ENCODE assay signal across 1 cellular context in the genomic region with DNA sequence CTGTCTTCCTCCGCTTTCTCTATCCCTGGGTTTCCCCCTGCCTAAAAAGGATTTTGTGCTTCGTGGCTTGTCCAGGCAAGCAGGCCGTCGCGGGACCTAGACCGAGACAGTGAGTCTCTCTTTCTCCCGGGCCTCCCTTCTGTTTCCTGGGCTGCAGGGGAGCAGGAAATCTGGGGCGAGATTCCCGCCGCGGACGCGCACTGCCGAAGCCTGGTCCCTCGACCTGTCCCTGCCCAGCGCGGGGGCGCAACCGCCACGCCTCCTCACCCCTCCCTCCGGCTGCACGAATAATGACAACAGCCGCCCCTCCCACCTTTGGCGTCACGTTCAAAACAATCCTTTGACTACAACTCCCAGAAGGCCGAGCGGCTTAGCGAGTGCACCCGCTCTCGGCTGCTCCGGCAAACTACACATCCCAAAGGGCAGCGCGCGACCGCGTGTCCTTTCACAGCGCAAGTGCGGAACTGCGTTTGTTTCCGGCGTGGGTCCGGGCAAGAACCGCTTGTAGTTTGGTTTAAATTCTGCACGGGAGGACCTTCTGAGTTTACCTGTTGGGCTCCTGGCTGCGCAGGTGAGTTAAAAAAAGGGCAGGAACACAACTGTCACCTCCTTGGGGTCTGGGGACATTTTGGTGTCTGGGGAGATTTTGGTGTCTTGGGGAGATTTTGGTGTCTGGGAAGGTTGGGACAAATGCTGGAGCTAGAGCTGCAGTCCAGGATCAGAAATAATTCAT.
A peak's percentile ranks its signal among the peaks of the same experiment; 100 is the strongest.
TF ChIP-seq lines count a peak whose summit lies in the region.

A gene (plus strand): TSS at position 473 of the 733 bp plus-strand sequence. CDS start 1,715 bp downstream, outside the sequence.

TF ChIP-seq in HepG2, 621 proteins besides CTCF, POLR2A, EP300 and RAD21 (continued from another document and continues in another):
- TF ChIP-seq, protein P1, sequence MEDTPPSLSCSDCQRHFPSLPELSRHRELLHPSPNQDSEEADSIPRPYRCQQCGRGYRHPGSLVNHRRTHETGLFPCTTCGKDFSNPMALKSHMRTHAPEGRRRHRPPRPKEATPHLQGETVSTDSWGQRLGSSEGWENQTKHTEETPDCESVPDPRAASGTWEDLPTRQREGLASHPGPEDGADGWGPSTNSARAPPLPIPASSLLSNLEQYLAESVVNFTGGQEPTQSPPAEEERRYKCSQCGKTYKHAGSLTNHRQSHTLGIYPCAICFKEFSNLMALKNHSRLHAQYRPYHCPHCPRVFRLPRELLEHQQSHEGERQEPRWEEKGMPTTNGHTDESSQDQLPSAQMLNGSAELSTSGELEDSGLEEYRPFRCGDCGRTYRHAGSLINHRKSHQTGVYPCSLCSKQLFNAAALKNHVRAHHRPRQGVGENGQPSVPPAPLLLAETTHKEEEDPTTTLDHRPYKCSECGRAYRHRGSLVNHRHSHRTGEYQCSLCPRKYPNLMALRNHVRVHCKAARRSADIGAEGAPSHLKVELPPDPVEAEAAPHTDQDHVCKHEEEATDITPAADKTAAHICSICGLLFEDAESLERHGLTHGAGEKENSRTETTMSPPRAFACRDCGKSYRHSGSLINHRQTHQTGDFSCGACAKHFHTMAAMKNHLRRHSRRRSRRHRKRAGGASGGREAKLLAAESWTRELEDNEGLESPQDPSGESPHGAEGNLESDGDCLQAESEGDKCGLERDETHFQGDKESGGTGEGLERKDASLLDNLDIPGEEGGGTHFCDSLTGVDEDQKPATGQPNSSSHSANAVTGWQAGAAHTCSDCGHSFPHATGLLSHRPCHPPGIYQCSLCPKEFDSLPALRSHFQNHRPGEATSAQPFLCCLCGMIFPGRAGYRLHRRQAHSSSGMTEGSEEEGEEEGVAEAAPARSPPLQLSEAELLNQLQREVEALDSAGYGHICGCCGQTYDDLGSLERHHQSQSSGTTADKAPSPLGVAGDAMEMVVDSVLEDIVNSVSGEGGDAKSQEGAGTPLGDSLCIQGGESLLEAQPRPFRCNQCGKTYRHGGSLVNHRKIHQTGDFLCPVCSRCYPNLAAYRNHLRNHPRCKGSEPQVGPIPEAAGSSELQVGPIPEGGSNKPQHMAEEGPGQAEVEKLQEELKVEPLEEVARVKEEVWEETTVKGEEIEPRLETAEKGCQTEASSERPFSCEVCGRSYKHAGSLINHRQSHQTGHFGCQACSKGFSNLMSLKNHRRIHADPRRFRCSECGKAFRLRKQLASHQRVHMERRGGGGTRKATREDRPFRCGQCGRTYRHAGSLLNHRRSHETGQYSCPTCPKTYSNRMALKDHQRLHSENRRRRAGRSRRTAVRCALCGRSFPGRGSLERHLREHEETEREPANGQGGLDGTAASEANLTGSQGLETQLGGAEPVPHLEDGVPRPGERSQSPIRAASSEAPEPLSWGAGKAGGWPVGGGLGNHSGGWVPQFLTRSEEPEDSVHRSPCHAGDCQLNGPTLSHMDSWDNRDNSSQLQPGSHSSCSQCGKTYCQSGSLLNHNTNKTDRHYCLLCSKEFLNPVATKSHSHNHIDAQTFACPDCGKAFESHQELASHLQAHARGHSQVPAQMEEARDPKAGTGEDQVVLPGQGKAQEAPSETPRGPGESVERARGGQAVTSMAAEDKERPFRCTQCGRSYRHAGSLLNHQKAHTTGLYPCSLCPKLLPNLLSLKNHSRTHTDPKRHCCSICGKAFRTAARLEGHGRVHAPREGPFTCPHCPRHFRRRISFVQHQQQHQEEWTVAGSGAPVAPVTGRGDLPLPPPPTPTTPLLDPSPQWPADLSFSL (CRISPR knock-in tag; IDR thresholded peaks at IDR 0.05), result no peak
- TF ChIP-seq, protein P2, sequence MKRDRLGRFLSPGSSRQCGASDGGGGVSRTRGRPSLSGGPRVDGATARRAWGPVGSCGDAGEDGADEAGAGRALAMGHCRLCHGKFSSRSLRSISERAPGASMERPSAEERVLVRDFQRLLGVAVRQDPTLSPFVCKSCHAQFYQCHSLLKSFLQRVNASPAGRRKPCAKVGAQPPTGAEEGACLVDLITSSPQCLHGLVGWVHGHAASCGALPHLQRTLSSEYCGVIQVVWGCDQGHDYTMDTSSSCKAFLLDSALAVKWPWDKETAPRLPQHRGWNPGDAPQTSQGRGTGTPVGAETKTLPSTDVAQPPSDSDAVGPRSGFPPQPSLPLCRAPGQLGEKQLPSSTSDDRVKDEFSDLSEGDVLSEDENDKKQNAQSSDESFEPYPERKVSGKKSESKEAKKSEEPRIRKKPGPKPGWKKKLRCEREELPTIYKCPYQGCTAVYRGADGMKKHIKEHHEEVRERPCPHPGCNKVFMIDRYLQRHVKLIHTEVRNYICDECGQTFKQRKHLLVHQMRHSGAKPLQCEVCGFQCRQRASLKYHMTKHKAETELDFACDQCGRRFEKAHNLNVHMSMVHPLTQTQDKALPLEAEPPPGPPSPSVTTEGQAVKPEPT (CRISPR knock-in tag; IDR thresholded peaks at IDR 0.05; ENCODE audit: low read depth), result no peak
- TF ChIP-seq PAF1 (CRISPR knock-in tag; IDR thresholded peaks at IDR 0.05) (no peak), SOX13 (IDR thresholded peaks at IDR 0.05) (peak; percentile 18; the same call in 1 of the 2 replicates), SOX13 (CRISPR knock-in tag; conservative IDR thresholded peaks at IDR 0.05 in 1 of 2, IDR thresholded peaks at IDR 0.05 in 1 of 2) (peak in 1 of 2 experiments; percentile 85; a peak in 2 of 4 replicates), BHLHE40 (IDR thresholded peaks at IDR 0.05; ENCODE audit: low read length) (peak; percentile 74), SAP130 (CRISPR knock-in tag; IDR thresholded peaks at IDR 0.05; ENCODE audit: low read depth) (peak; percentile 99), YEATS2 (CRISPR knock-in tag; IDR thresholded peaks at IDR 0.05; ENCODE audit: borderline replicate concordance) (peak; percentile 96), ELF1 (CRISPR knock-in tag; IDR thresholded peaks at IDR 0.05) (peak; percentile 98), ZSCAN29 (CRISPR knock-in tag; conservative IDR thresholded peaks at IDR 0.05) (peak; percentile 86; the same call in 1 of the 2 replicates), ZSCAN9 (CRISPR knock-in tag; IDR thresholded peaks at IDR 0.05; ENCODE audit: borderline replicate concordance) (no peak), MAZ (IDR thresholded peaks at IDR 0.05; ENCODE audit: borderline replicate concordance, low read depth, low read length) (peak; percentile 92), MAZ (CRISPR knock-in tag; IDR thresholded peaks at IDR 0.05; ENCODE audit: low read depth) (peak; percentile 93), HNRNPLL (IDR thresholded peaks at IDR 0.05; ENCODE audit: low read depth, low read length, poor library complexity, severe bottlenecking) (peak; percentile 53), ZNF572 (CRISPR knock-in tag; IDR thresholded peaks at IDR 0.05) (no peak; the same call in 1 of the 2 replicates), MIXL1 (CRISPR knock-in tag; IDR thresholded peaks at IDR 0.05) (peak; percentile 66), RBM22 (optimal IDR thresholded peaks at IDR 0.05; ENCODE audit: low read length) (no peak), ZSCAN31 (CRISPR knock-in tag; IDR thresholded peaks at IDR 0.05; ENCODE audit: low read depth) (peak; percentile 63; the same call in 1 of the 2 replicates), TARDBP (CRISPR knock-in tag; IDR thresholded peaks at IDR 0.05) (peak; percentile 87), ZNF709 (CRISPR knock-in tag; IDR thresholded peaks at IDR 0.05) (0 out of 2 replicates have a peak, but pooled peaks have one; percentile 75), TEAD3 (CRISPR knock-in tag; optimal IDR thresholded peaks at IDR 0.05; ENCODE audit: borderline replicate concordance) (peak; percentile 73), THAP11 (CRISPR knock-in tag; IDR thresholded peaks at IDR 0.05) (peak; percentile 99), SOX6 (IDR thresholded peaks at IDR 0.05) (no peak), SOX6 (CRISPR knock-in tag; IDR thresholded peaks at IDR 0.05) (peak; percentile 95), POGZ (CRISPR knock-in tag; IDR thresholded peaks at IDR 0.05) (peak; percentile 79), TCF7L2 (IDR thresholded peaks at IDR 0.05; ENCODE audit: low read depth, low read length) (no peak), ATF7 (IDR thresholded peaks at IDR 0.05) (no peak), ATF7 (CRISPR knock-in tag; IDR thresholded peaks at IDR 0.05) (peak; percentile 57; the same call in 1 of the 2 replicates), LCORL (IDR thresholded peaks at IDR 0.05) (no peak), LCORL (CRISPR knock-in tag; IDR thresholded peaks at IDR 0.05) (peak; percentile 77; the same call in 1 of the 2 replicates), ZNF292 (CRISPR knock-in tag; IDR thresholded peaks at IDR 0.05; ENCODE audit: borderline replicate concordance, low read depth) (peak; percentile 81; the same call in 1 of the 2 replicates), ZNF564 (CRISPR knock-in tag; IDR thresholded peaks at IDR 0.05) (peak; percentile 73), CREM (IDR thresholded peaks at IDR 0.05) (peak; percentile 99), CREM (CRISPR knock-in tag; IDR thresholded peaks at IDR 0.05) (0 out of 2 replicates have a peak, but pooled peaks have one; percentile 7), EEA1 (CRISPR knock-in tag; IDR thresholded peaks at IDR 0.05; ENCODE audit: borderline replicate concordance) (no peak; the same call in 1 of the 2 replicates), ZNF263 (CRISPR knock-in tag; IDR thresholded peaks at IDR 0.05) (peak; percentile 51; the same call in 1 of the 2 replicates), SUZ12 (IDR thresholded peaks at IDR 0.05; ENCODE audit: low read depth, low read length) (peak; percentile 91), EZH2 (conservative IDR thresholded peaks at IDR 0.05; ENCODE audit: low read depth, low read length) (no peak), ZNF644 (CRISPR knock-in tag; IDR thresholded peaks at IDR 0.05; ENCODE audit: low read depth) (no peak)
- TF ChIP-seq, protein P3, sequence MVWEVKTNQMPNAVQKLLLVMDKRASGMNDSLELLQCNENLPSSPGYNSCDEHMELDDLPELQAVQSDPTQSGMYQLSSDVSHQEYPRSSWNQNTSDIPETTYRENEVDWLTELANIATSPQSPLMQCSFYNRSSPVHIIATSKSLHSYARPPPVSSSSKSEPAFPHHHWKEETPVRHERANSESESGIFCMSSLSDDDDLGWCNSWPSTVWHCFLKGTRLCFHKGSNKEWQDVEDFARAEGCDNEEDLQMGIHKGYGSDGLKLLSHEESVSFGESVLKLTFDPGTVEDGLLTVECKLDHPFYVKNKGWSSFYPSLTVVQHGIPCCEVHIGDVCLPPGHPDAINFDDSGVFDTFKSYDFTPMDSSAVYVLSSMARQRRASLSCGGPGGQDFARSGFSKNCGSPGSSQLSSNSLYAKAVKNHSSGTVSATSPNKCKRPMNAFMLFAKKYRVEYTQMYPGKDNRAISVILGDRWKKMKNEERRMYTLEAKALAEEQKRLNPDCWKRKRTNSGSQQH (CRISPR knock-in tag; IDR thresholded peaks at IDR 0.05; ENCODE audit: low read depth), result peak; percentile 22; the same call in 1 of the 2 replicates
- TF ChIP-seq, protein P4, sequence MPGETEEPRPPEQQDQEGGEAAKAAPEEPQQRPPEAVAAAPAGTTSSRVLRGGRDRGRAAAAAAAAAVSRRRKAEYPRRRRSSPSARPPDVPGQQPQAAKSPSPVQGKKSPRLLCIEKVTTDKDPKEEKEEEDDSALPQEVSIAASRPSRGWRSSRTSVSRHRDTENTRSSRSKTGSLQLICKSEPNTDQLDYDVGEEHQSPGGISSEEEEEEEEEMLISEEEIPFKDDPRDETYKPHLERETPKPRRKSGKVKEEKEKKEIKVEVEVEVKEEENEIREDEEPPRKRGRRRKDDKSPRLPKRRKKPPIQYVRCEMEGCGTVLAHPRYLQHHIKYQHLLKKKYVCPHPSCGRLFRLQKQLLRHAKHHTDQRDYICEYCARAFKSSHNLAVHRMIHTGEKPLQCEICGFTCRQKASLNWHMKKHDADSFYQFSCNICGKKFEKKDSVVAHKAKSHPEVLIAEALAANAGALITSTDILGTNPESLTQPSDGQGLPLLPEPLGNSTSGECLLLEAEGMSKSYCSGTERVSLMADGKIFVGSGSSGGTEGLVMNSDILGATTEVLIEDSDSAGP (CRISPR knock-in tag; IDR thresholded peaks at IDR 0.05; ENCODE audit: borderline replicate concordance), result peak; percentile 89
- TF ChIP-seq, protein P5, sequence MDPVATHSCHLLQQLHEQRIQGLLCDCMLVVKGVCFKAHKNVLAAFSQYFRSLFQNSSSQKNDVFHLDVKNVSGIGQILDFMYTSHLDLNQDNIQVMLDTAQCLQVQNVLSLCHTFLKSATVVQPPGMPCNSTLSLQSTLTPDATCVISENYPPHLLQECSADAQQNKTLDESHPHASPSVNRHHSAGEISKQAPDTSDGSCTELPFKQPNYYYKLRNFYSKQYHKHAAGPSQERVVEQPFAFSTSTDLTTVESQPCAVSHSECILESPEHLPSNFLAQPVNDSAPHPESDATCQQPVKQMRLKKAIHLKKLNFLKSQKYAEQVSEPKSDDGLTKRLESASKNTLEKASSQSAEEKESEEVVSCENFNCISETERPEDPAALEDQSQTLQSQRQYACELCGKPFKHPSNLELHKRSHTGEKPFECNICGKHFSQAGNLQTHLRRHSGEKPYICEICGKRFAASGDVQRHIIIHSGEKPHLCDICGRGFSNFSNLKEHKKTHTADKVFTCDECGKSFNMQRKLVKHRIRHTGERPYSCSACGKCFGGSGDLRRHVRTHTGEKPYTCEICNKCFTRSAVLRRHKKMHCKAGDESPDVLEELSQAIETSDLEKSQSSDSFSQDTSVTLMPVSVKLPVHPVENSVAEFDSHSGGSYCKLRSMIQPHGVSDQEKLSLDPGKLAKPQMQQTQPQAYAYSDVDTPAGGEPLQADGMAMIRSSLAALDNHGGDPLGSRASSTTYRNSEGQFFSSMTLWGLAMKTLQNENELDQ (CRISPR knock-in tag; IDR thresholded peaks at IDR 0.05; ENCODE audit: borderline replicate concordance), result no peak
- TF ChIP-seq, protein P6, sequence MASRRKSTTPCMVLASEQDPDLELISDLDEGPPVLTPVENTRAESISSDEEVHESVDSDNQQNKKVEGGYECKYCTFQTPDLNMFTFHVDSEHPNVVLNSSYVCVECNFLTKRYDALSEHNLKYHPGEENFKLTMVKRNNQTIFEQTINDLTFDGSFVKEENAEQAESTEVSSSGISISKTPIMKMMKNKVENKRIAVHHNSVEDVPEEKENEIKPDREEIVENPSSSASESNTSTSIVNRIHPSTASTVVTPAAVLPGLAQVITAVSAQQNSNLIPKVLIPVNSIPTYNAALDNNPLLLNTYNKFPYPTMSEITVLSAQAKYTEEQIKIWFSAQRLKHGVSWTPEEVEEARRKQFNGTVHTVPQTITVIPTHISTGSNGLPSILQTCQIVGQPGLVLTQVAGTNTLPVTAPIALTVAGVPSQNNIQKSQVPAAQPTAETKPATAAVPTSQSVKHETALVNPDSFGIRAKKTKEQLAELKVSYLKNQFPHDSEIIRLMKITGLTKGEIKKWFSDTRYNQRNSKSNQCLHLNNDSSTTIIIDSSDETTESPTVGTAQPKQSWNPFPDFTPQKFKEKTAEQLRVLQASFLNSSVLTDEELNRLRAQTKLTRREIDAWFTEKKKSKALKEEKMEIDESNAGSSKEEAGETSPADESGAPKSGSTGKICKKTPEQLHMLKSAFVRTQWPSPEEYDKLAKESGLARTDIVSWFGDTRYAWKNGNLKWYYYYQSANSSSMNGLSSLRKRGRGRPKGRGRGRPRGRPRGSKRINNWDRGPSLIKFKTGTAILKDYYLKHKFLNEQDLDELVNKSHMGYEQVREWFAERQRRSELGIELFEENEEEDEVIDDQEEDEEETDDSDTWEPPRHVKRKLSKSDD (CRISPR knock-in tag; IDR thresholded peaks at IDR 0.05; ENCODE audit: low read depth), result peak; percentile 81; the same call in 1 of the 2 replicates
- TF ChIP-seq, protein P7, sequence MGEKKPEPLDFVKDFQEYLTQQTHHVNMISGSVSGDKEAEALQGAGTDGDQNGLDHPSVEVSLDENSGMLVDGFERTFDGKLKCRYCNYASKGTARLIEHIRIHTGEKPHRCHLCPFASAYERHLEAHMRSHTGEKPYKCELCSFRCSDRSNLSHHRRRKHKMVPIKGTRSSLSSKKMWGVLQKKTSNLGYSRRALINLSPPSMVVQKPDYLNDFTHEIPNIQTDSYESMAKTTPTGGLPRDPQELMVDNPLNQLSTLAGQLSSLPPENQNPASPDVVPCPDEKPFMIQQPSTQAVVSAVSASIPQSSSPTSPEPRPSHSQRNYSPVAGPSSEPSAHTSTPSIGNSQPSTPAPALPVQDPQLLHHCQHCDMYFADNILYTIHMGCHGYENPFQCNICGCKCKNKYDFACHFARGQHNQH (CRISPR knock-in tag; IDR thresholded peaks at IDR 0.05), result peak; percentile 70; the same call in 1 of the 2 replicates
